Comparison of ENCODE assay signal across 33 cellular contexts in the genomic region with DNA sequence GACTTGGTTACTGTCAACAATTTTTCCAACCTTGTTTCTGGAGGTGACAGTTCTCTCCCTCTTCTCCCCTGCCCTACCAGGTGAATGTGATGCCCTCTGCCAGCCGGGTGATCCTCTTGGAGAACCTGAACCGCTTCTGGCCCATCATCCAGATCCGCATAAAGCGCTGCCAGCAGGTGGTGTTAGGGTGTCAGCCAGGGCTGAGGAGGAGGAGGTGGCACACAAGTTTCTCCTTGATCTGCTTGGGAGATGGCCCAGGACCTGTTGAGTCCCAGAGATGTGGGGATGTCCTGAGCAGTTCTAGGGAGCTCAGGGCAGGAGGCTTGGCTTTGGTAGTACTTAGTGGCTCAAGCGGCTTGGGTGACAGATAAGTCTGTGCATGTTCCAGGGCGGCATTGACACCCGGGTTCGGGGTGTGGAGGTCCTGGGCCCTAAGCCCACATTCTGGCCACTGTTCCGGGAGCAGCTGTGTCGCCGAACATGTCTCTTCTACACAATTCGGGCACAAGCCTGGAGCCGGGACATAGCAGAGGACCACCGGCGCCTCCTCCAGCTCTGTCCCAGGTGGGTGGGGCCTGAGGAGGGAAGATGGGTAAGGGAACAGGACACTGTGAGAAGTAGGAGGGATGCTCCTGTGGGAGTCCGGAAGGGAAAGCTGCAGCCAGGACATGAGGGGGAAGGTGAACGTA. TPM values are rescaled to one million over a fixed set of nuclear protein-coding genes. Genes with fewer than 3 reads are reported as not detected.
A peak's percentile ranks its signal among the peaks of the same experiment; 100 is the strongest.
DNase-seq lines count a peak whose midpoint lies in the region; ATAC-seq and TF ChIP-seq lines count a peak whose summit lies in the region.
"Had no signal": no experiment of that assay in that cellular context is flagged by ENCODE, and none has a peak within 500 bp of the region (broad histone marks: within the 10 kb centered on the region; RNA-seq: fewer than 3 reads in every experiment).

No MANE protein-coding gene starts in this region.

- intact Hi-C loops in OCI-LY7 (cut with micrococcal nuclease; ENCODE audit: unreplicated experiment), result no loop called here

- H3K27ac ChIP-seq in GM23338 (ENCODE audit: low read depth), result no peak overlapping the region
- H3K27ac ChIP-seq in OCI-LY7 (ENCODE audit: low read depth, low read length, poor library complexity, severe bottlenecking), result no peak overlapping the region
- H3K27ac ChIP-seq in neural progenitor cell, result no peak overlapping the region
- H3K27ac ChIP-seq: brain microvascular endothelial cell, esophagus squamous epithelium, foreskin keratinocyte, heart left ventricle, left lung, neutrophil, prostate gland, tibial nerve had no signal

- no peak overlapping the region for H3K4me3 Mint-ChIP-seq in GM23338
- peak overlapping the region; percentile 11 for H3K4me3 Mint-ChIP-seq in neural progenitor cell
- H3K4me3 Mint-ChIP-seq: activated CD8-positive, alpha-beta memory T cell treated with anti-CD3 and anti-CD28 coated beads, Interleukin-2, amount 10 ng/mL, durations not matched to agents 7 days and 5 days; activated T-cell treated with anti-CD3 and anti-CD28 coated beads, Interleukin-2, amount 50 U/mL, for 4 hours; CD8-positive, alpha-beta T cell had no signal

- H3K4me1 ChIP-seq in GM23338 (ENCODE audit: insufficient read depth) (no peaks in the 10 kb centered on the region), OCI-LY7 (ENCODE audit: insufficient read depth, low read length, poor library complexity, severe bottlenecking) (no peaks in the 10 kb centered on the region), neural progenitor cell (no peaks in the 10 kb centered on the region)
- H3K4me1 ChIP-seq: BE2C, esophagus squamous epithelium, foreskin keratinocyte, heart left ventricle, left lung, prostate gland, tibial nerve had no signal

- no peak overlapping the region for H3K9ac ChIP-seq in neural progenitor cell
- H3K9ac ChIP-seq: SK-N-SH had no signal

- no peaks in the 10 kb centered on the region for H3K27me3 ChIP-seq in GM23338 (ENCODE audit: insufficient read depth)
- no peaks in the 10 kb centered on the region for H3K27me3 ChIP-seq in neural progenitor cell
- H3K27me3 ChIP-seq: BE2C, brain microvascular endothelial cell, esophagus squamous epithelium, foreskin keratinocyte, heart left ventricle, left lung, neutrophil, tibial nerve had no signal

- H3K36me3 ChIP-seq in GM23338 (ENCODE audit: insufficient read depth), result no peaks in the 10 kb centered on the region
- no peaks in the 10 kb centered on the region for H3K36me3 ChIP-seq in OCI-LY7 (ENCODE audit: insufficient read depth, low read length)
- H3K36me3 ChIP-seq in neural progenitor cell, result no peaks in the 10 kb centered on the region
- H3K36me3 ChIP-seq: BE2C, prostate gland had no signal

- H4K20me1 ChIP-seq in GM23338 (replicated peaks; ENCODE audit: insufficient read depth), result no peaks in the 10 kb centered on the region
- no peaks in the 10 kb centered on the region for H4K20me1 ChIP-seq in OCI-LY7 (ENCODE audit: insufficient read depth, low read length)
- H4K20me1 ChIP-seq in neural progenitor cell (ENCODE audit: low read depth), result no peaks in the 10 kb centered on the region

- H3K4me1 Mint-ChIP-seq in GM23338 (no peaks in the 10 kb centered on the region; the same call in 1 of the 3 replicates), neural progenitor cell (no peaks in the 10 kb centered on the region)
- H3K4me1 Mint-ChIP-seq: activated CD8-positive, alpha-beta memory T cell treated with anti-CD3 and anti-CD28 coated beads, Interleukin-2, amount 10 ng/mL, durations not matched to agents 7 days and 5 days had no signal

- BruUV-seq in OCI-LY7 (replicated peaks; lab: Mats Ljungman, UMichigan), result no TSS peak

- H3K4me2 ChIP-seq in GM23338, result no peak overlapping the region
- no peak overlapping the region for H3K4me2 ChIP-seq in OCI-LY7 (ENCODE audit: low read length)
- H3K4me2 ChIP-seq in neural progenitor cell, result no peak overlapping the region
- H3K4me2 ChIP-seq: SK-N-SH had no signal

- POLR2A ChIA-PET in OCI-LY7 (lab: Charles Lee), result no interaction called here

- H3K27me3 Mint-ChIP-seq in GM23338 (ENCODE audit: insufficient read depth, low read depth, poor library complexity) (peaks cover 12% of the 10 kb centered on the region), neural progenitor cell (ENCODE audit: insufficient read depth, low read depth) (peaks cover 6% of the 10 kb centered on the region)
- H3K27me3 Mint-ChIP-seq: activated CD8-positive, alpha-beta memory T cell treated with anti-CD3 and anti-CD28 coated beads, Interleukin-2, amount 10 ng/mL, durations not matched to agents 7 days and 5 days had no signal

- H3K27ac Mint-ChIP-seq in GM23338 (no peak overlapping the region), neural progenitor cell (no peak overlapping the region)
- H3K27ac Mint-ChIP-seq: activated CD8-positive, alpha-beta memory T cell treated with anti-CD3 and anti-CD28 coated beads, Interleukin-2, amount 10 ng/mL, durations not matched to agents 7 days and 5 days; CD8-positive, alpha-beta T cell had no signal

- H3F3A ChIP-seq in GM23338 (replicated peaks; ENCODE audit: low read depth), result no peaks in the 10 kb centered on the region
- H3F3A ChIP-seq in neural progenitor cell (ENCODE audit: low read depth), result no peaks in the 10 kb centered on the region

- ATAC-seq in GM23338 (peak; percentile 28; the same call in 2 of the 3 replicates), GM18511 (IDR thresholded peaks at IDR 0.05; ENCODE audit: unreplicated experiment) (no peak)
- ATAC-seq: activated CD4-positive, CD25-positive, alpha-beta regulatory T cell treated with anti-CD3 and anti-CD28 coated beads, Interleukin-2, amount 50 U/mL, for 24 hours; activated CD8-positive, alpha-beta memory T cell treated with anti-CD3 and anti-CD28 coated beads, Interleukin-2, amount 10 ng/mL, durations not matched to agents 7 days and 5 days; activated T-cell treated with anti-CD3 and anti-CD28 coated beads, Interleukin-2, amount 50 U/mL, for 4 hours; CD8-positive, alpha-beta T cell; foreskin keratinocyte; heart left ventricle; left lung; Right ventricle myocardium inferior; sciatic nerve had no signal

- DNase-seq in GM23338 (ENCODE audit: low spot score) (no peak), OCI-LY7 (ENCODE audit: low spot score) (no peak), neural progenitor cell (ENCODE audit: low spot score) (no peak), glomerular visceral epithelial cell (ENCODE audit: extremely low spot score) (no peak)
- DNase-seq: activated CD4-positive, alpha-beta T cell treated with anti-CD3 and anti-CD28 coated beads, Interleukin-2, amount 50 U/mL, for 4 hours; activated CD8-positive, alpha-beta memory T cell treated with anti-CD3 and anti-CD28 coated beads, Interleukin-2, amount 10 ng/mL, durations not matched to agents 7 days and 5 days; activated naive CD4-positive, alpha-beta T cell treated with Interleukin-2 at 50 U/mL for 16 hours; activated T-cell treated with anti-CD3 and anti-CD28 coated beads, Interleukin-2, amount 50 U/mL, for 4 hours; amygdala; BE2C; brain microvascular endothelial cell; CD8-positive, alpha-beta T cell; EL; esophagus squamous epithelium; foreskin keratinocyte; H7; islet precursor cell; Kasumi-1; NCI-H1417 treated with DMSO at 0.1 percent for 48 hours; NCI-H2081 treated with DMSO at 0.1 percent for 48 hours; NCI-H2227 treated with DMSO at 0.1 percent for 48 hours; NCI-H526; SK-N-SH; stimulated activated CD4-positive, alpha-beta T cell treated with anti-CD3 and anti-CD28 coated beads, Interleukin-4, amount 100 ng/mL, for 1 hour had no signal

- H3K9me2 ChIP-seq in GM23338 (ENCODE audit: insufficient read depth) (no peaks in the 10 kb centered on the region), OCI-LY7 (ENCODE audit: insufficient read depth, low read length) (no peaks in the 10 kb centered on the region)
- H3K9me2 ChIP-seq: SK-N-SH had no signal

- H3K9me3 Mint-ChIP-seq in GM23338 (no peaks in the 10 kb centered on the region), neural progenitor cell (no peaks in the 10 kb centered on the region)
- H3K9me3 Mint-ChIP-seq: activated T-cell treated with anti-CD3 and anti-CD28 coated beads, Interleukin-2, amount 50 U/mL, for 4 hours; CD8-positive, alpha-beta T cell had no signal

- CTCF ChIA-PET in OCI-LY7 (lab: Charles Lee; ENCODE audit: unreplicated experiment), result no interaction called here

- no peak overlapping the region for H2AFZ ChIP-seq in GM23338
- no peak overlapping the region for H2AFZ ChIP-seq in OCI-LY7 (ENCODE audit: low read length)
- H2AFZ ChIP-seq in neural progenitor cell (replicated peaks), result no peak overlapping the region

- H3K4me3 ChIP-seq in GM23338 (no peak overlapping the region), OCI-LY7 (ENCODE audit: low read depth, low read length, poor library complexity, severe bottlenecking) (no peak overlapping the region), neural progenitor cell (no peak overlapping the region)
- H3K4me3 ChIP-seq: esophagus squamous epithelium, heart left ventricle, left lung, prostate gland, tibial nerve had no signal

- H3K36me3 Mint-ChIP-seq in GM23338 (ENCODE audit: low read depth) (no peaks in the 10 kb centered on the region), neural progenitor cell (peaks cover 6% of the 10 kb centered on the region)

- H3K79me2 ChIP-seq in GM23338 (replicated peaks; ENCODE audit: insufficient read depth) (no peaks in the 10 kb centered on the region), OCI-LY7 (ENCODE audit: insufficient read depth, low read depth, low read length) (no peaks in the 10 kb centered on the region), neural progenitor cell (ENCODE audit: low read depth) (no peaks in the 10 kb centered on the region)

- H3K9me3 ChIP-seq in OCI-LY7 (ENCODE audit: low read length), result no peaks in the 10 kb centered on the region
- no peaks in the 10 kb centered on the region for H3K9me3 ChIP-seq in neural progenitor cell (ENCODE audit: low read depth)
- H3K9me3 ChIP-seq: BE2C, esophagus squamous epithelium, heart left ventricle, left lung, neutrophil, prostate gland, SK-N-SH, tibial nerve had no signal

- TF ChIP-seq CTCF in GM23338 (conservative IDR thresholded peaks at IDR 0.05; ENCODE audit: low read depth in 2 of 2) (peak in 1 of 2 experiments; percentile 33; a peak in 2 of 4 replicates), OCI-LY7 (conservative IDR thresholded peaks at IDR 0.05; ENCODE audit: low read length) (0 out of 2 replicates have a peak, but pooled peaks have one; percentile 12), neural progenitor cell (IDR thresholded peaks at IDR 0.05) (no peak)

RNA-seq across cellular contexts. Expression of a gene that starts 21.2 kb away (rescaled TPM):
- total RNA-seq in GM23338 (2014; rRNA removed; shearing (Covaris generic)), result 11.3 and 14.2 TPM in 2 replicates
- 2.6 and 4.9 TPM in 2 replicates for polyA plus RNA-seq in GM23338 (2016; fragmentation: Nextera tagmentation; extraction: Ambion mirVana)
- total RNA-seq in OCI-LY7 (2014; rRNA removed; shearing (Covaris generic)), result 27.4 and 37.0 TPM in 2 replicates
- total RNA-seq in OCI-LY7 (2022), result 31.1 and 32.9 TPM in 2 replicates
- total RNA-seq in neural progenitor cell (ENCODE audit: low replicate concordance), result 14.1 and 25.9 TPM in 2 replicates

RNA-seq across cellular contexts. Expression of a gene that starts 26.1 kb away (rescaled TPM):
- total RNA-seq in GM23338 (2014; rRNA removed; shearing (Covaris generic)), result 18.0 and 29.2 TPM in 2 replicates
- 43.4 and 50.0 TPM in 2 replicates for polyA plus RNA-seq in GM23338 (2016; fragmentation: Nextera tagmentation; extraction: Ambion mirVana)
- total RNA-seq in OCI-LY7 (2014; rRNA removed; shearing (Covaris generic)), result 111 and 126 TPM in 2 replicates
- total RNA-seq in OCI-LY7 (2022) (58.7 and 65.5 TPM in 2 replicates), neural progenitor cell (ENCODE audit: low replicate concordance) (25.2 and 113 TPM in 2 replicates)

RNA-seq across cellular contexts. Expression of a gene that starts 32.1 kb away (rescaled TPM):
- total RNA-seq in GM23338 (2014; rRNA removed; shearing (Covaris generic)), result 49.7 and 54.9 TPM in 2 replicates
- polyA plus RNA-seq in GM23338 (2016; fragmentation: Nextera tagmentation; extraction: Ambion mirVana), result 9.9 and 13.4 TPM in 2 replicates
- total RNA-seq in OCI-LY7 (2014; rRNA removed; shearing (Covaris generic)), result 17.6 and 22.8 TPM in 2 replicates
- 23.1 and 24.2 TPM in 2 replicates for total RNA-seq in OCI-LY7 (2022)
- 15.0 and 35.6 TPM in 2 replicates for total RNA-seq in neural progenitor cell (ENCODE audit: low replicate concordance)

RNA-seq across cellular contexts. Expression of a gene that starts 40.1 kb away (rescaled TPM):
- 1.1 and 1.2 TPM in 2 replicates for total RNA-seq in GM23338 (2014; rRNA removed; shearing (Covaris generic))
- polyA plus RNA-seq in GM23338 (2016; fragmentation: Nextera tagmentation; extraction: Ambion mirVana), result 0.14 and 0.29 TPM in 2 replicates
- 0.05 and 0.35 TPM in 2 replicates for total RNA-seq in OCI-LY7 (2014; rRNA removed; shearing (Covaris generic))
- total RNA-seq in OCI-LY7 (2022), result 1.5 and 1.7 TPM in 2 replicates
- total RNA-seq in neural progenitor cell (ENCODE audit: low replicate concordance), result 1.7 and 3.2 TPM in 2 replicates
- total RNA-seq: H7, tibial nerve had no signal
